Comparison of ENCODE assay signal across 1 cellular context in genomic region chr19:45782162-45782623, GRCh38.
TF ChIP-seq lines count a peak whose summit lies in the region.

DMPK (minus strand) TSS chr19:45782490; CDS start chr19:45782352, 138 bp downstream.

TF ChIP-seq in H1, 55 proteins besides CTCF, POLR2A, EP300 and RAD21 (continued from another document):
- TF ChIP-seq POLR2AphosphoS5 (IDR thresholded peaks at IDR 0.05; ENCODE audit: low read depth, low read length) (no peak), ATF3 (IDR thresholded peaks at IDR 0.05; ENCODE audit: insufficient read depth, low read depth, low read length) (no peak), SIN3A (conservative IDR thresholded peaks at IDR 0.05 in 1 of 2, IDR thresholded peaks at IDR 0.05 in 1 of 2; ENCODE audit: low read depth in 1 of 2, low read length in 2 of 2) (no peak), CBX5 (IDR thresholded peaks at IDR 0.05; ENCODE audit: low read depth, low read length) (no peak), CHD2 (IDR thresholded peaks at IDR 0.05; ENCODE audit: low read length) (no peak), TAF1 (IDR thresholded peaks at IDR 0.05; ENCODE audit: low read depth, low read length) (no peak), FOSL1 (IDR thresholded peaks at IDR 0.05; ENCODE audit: insufficient read depth, low read depth, low read length) (no peak)
